8 cellular contexts compared by ENCODE assay signal in the genomic region with DNA sequence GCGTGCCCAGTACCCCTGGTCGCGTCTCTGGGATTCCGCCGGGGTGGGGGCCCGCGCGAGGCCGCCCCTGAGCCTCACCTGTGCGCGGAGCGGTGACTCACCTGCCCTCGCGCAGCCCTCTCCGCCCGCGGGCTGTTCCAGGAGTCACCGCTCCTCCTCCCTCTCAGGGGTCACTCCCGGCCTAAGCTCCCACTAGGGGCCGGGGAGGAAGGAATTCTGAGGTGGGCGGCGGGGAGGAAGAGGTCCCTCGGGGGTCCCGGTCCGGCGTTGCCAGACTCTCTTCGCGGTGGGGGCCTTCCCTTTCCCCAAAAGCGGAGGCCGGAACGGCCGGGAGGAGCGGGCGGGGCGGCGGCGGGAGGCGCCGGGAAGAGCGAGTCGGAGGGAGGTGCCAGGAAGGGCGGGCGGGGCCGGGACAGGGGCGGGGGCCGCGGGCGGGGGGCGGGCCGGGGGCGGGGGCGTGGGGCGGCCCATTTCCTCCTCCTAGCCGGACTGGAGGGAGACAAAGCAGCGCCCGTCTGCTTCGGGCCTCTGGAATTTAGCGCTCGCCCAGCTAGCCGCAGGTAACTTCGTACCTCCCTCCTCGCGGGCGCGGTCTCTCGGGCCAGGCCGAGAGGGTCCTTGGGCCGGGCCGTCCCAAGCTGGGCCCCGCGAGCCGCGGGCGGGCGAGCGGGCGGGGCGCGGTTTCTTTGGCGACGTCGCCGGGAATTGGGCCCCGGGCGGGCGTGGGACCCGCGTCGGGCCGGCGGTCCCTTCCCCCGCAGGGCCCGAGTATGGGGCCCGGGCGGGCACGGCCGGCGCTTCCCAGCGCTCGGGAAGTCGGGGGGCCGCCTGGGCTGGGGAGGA. TPM values are rescaled to one million over a fixed set of nuclear protein-coding genes. Genes with fewer than 3 reads are reported as not detected.
A peak's percentile ranks its signal among the peaks of the same experiment; 100 is the strongest.
DNase-seq lines count a peak whose midpoint lies in the region; ATAC-seq and TF ChIP-seq lines count a peak whose summit lies in the region.

A gene with protein sequence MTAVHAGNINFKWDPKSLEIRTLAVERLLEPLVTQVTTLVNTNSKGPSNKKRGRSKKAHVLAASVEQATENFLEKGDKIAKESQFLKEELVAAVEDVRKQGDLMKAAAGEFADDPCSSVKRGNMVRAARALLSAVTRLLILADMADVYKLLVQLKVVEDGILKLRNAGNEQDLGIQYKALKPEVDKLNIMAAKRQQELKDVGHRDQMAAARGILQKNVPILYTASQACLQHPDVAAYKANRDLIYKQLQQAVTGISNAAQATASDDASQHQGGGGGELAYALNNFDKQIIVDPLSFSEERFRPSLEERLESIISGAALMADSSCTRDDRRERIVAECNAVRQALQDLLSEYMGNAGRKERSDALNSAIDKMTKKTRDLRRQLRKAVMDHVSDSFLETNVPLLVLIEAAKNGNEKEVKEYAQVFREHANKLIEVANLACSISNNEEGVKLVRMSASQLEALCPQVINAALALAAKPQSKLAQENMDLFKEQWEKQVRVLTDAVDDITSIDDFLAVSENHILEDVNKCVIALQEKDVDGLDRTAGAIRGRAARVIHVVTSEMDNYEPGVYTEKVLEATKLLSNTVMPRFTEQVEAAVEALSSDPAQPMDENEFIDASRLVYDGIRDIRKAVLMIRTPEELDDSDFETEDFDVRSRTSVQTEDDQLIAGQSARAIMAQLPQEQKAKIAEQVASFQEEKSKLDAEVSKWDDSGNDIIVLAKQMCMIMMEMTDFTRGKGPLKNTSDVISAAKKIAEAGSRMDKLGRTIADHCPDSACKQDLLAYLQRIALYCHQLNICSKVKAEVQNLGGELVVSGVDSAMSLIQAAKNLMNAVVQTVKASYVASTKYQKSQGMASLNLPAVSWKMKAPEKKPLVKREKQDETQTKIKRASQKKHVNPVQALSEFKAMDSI (plus strand): TSS at position 475 of the 843 bp plus-strand sequence. CDS start 28,500 bp downstream, outside the sequence.

- peak within 1 kb of the TSS; percentile 94 to 97 for H3K27ac ChIP-seq in liver (ENCODE audit: low read depth in 1 of 2, low read length in 2 of 2)

- H3K36me3 Mint-ChIP-seq in activated CD4-positive, alpha-beta T cell treated with anti-CD3 and anti-CD28 coated beads, Interleukin-2, amount 10 ng/mL, durations not matched to agents 7 days and 5 days (ENCODE audit: low read depth): peaks cover 11% of the 10 kb centered on the region

- peak within 1 kb of the TSS; percentile 41 for H3K27ac Mint-ChIP-seq in activated CD4-positive, alpha-beta T cell treated with anti-CD3 and anti-CD28 coated beads, Interleukin-2, amount 10 ng/mL, durations not matched to agents 7 days and 5 days

- DNase-seq in GM12864 (ENCODE audit: low read depth) (no peak), NCI-H226 (peak; percentile 75), dermis microvascular lymphatic vessel endothelial cell (ENCODE audit: low read depth in 2 of 2) (peak; percentile 55 to 72)
- DNase-seq in activated CD4-positive, alpha-beta T cell treated with anti-CD3 and anti-CD28 coated beads, Interleukin-2, amount 10 ng/mL, durations not matched to agents 7 days and 5 days: peak; percentile 40
- DNase-seq in stimulated activated CD4-positive, alpha-beta T cell treated with anti-CD3 and anti-CD28 coated beads, Interleukin-4, amount 100 ng/mL, for 1 hour: peak; percentile 60

- H3K9me3 ChIP-seq in liver (ENCODE audit: control insufficient read depth in 4 of 4, low read length in 3 of 4): no peaks in the 10 kb centered on the region

- under 1% methylated on average over 102 of the region's 102 CpGs for WGBS in liver

- TF ChIP-seq CTCF in GM12864 (IDR thresholded peaks at IDR 0.05; ENCODE audit: low read depth, low read length, missing control alignments) (no peak), liver (IDR thresholded peaks at IDR 0.05; ENCODE audit: low read depth, low read length, missing input control) (no peak)

- ATAC-seq in HG02623 (IDR thresholded peaks at IDR 0.05; ENCODE audit: unreplicated experiment) (peak; percentile 42), HG03469 (IDR thresholded peaks at IDR 0.05; ENCODE audit: unreplicated experiment) (no peak)

- H3K9ac ChIP-seq in liver (ENCODE audit: low read depth in 1 of 2, low read length in 2 of 2): peak within 1 kb of the TSS; percentile 75 to 97

- peaks cover 60% of the 10 kb centered on the region for H3K27me3 Mint-ChIP-seq in activated CD4-positive, alpha-beta T cell treated with anti-CD3 and anti-CD28 coated beads, Interleukin-2, amount 10 ng/mL, durations not matched to agents 7 days and 5 days

- CTCF ChIA-PET in activated CD4-positive, alpha-beta T cell treated with anti-CD3 and anti-CD28 coated beads, Interleukin-2, amount 10 ng/mL, durations not matched to agents 7 days and 5 days (lab: Charles Lee): interaction anchor here (0.6 to 1.6 kb wide), 3 partner anchors 11 to 148 kb away, joined by 3 to 6 read pairs (median 4); no protein-coding TSS in a partner anchor

- H3K4me1 ChIP-seq in liver (ENCODE audit: control insufficient read depth in 4 of 4, insufficient read depth in 4 of 4, low read length in 3 of 4): peaks cover 4 to 10% (median 6%) of the 10 kb centered on the region in 4 donors

- no peak for TF ChIP-seq RAD21 in liver (IDR thresholded peaks at IDR 0.05)

- peak within 1 kb of the TSS; percentile 96 for H3K4me3 ChIP-seq in GM12864 (ENCODE audit: low read depth, low read length)
- peak within 1 kb of the TSS; percentile 83 to 95 (median 92) for H3K4me3 ChIP-seq in liver (ENCODE audit: low read depth in 1 of 3, low read length in 3 of 3)

- no peaks in the 10 kb centered on the region for H3K27me3 ChIP-seq in liver (ENCODE audit: control insufficient read depth in 4 of 4, insufficient read depth in 4 of 4, low read length in 3 of 4)

- peak within 1 kb of the TSS; percentile 75 for H3K4me3 Mint-ChIP-seq in activated CD4-positive, alpha-beta T cell treated with anti-CD3 and anti-CD28 coated beads, Interleukin-2, amount 10 ng/mL, durations not matched to agents 7 days and 5 days

- peaks cover 8% of the 10 kb centered on the region for H3K9me3 Mint-ChIP-seq in activated CD4-positive, alpha-beta T cell treated with anti-CD3 and anti-CD28 coated beads, Interleukin-2, amount 10 ng/mL, durations not matched to agents 7 days and 5 days

- POLR2A ChIA-PET in activated CD4-positive, alpha-beta T cell treated with anti-CD3 and anti-CD28 coated beads, Interleukin-2, amount 10 ng/mL, durations not matched to agents 7 days and 5 days (lab: Charles Lee): no interaction called here

- H3K36me3 ChIP-seq in liver (ENCODE audit: control insufficient read depth in 4 of 4, insufficient read depth in 3 of 4, low read depth in 1 of 4, low read length in 3 of 4): no peaks in the 10 kb centered on the region

- peaks cover 20% of the 10 kb centered on the region for H3K4me1 Mint-ChIP-seq in activated CD4-positive, alpha-beta T cell treated with anti-CD3 and anti-CD28 coated beads, Interleukin-2, amount 10 ng/mL, durations not matched to agents 7 days and 5 days

TF ChIP-seq in liver, 16 proteins besides CTCF, POLR2A, EP300 and RAD21 (continues in another document):
- TF ChIP-seq, protein P1, sequence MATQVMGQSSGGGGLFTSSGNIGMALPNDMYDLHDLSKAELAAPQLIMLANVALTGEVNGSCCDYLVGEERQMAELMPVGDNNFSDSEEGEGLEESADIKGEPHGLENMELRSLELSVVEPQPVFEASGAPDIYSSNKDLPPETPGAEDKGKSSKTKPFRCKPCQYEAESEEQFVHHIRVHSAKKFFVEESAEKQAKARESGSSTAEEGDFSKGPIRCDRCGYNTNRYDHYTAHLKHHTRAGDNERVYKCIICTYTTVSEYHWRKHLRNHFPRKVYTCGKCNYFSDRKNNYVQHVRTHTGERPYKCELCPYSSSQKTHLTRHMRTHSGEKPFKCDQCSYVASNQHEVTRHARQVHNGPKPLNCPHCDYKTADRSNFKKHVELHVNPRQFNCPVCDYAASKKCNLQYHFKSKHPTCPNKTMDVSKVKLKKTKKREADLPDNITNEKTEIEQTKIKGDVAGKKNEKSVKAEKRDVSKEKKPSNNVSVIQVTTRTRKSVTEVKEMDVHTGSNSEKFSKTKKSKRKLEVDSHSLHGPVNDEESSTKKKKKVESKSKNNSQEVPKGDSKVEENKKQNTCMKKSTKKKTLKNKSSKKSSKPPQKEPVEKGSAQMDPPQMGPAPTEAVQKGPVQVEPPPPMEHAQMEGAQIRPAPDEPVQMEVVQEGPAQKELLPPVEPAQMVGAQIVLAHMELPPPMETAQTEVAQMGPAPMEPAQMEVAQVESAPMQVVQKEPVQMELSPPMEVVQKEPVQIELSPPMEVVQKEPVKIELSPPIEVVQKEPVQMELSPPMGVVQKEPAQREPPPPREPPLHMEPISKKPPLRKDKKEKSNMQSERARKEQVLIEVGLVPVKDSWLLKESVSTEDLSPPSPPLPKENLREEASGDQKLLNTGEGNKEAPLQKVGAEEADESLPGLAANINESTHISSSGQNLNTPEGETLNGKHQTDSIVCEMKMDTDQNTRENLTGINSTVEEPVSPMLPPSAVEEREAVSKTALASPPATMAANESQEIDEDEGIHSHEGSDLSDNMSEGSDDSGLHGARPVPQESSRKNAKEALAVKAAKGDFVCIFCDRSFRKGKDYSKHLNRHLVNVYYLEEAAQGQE (IDR thresholded peaks at IDR 0.05): peak; percentile 32
- TF ChIP-seq FOXA2 (IDR thresholded peaks at IDR 0.05) (no peak), JUND (IDR thresholded peaks at IDR 0.05) (peak; percentile 93 to 97), SP1 (IDR thresholded peaks at IDR 0.05) (no peak)
- TF ChIP-seq, protein P2, sequence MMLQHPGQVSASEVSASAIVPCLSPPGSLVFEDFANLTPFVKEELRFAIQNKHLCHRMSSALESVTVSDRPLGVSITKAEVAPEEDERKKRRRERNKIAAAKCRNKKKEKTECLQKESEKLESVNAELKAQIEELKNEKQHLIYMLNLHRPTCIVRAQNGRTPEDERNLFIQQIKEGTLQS (IDR thresholded peaks at IDR 0.05): peak; percentile 71
- TF ChIP-seq, protein P3, sequence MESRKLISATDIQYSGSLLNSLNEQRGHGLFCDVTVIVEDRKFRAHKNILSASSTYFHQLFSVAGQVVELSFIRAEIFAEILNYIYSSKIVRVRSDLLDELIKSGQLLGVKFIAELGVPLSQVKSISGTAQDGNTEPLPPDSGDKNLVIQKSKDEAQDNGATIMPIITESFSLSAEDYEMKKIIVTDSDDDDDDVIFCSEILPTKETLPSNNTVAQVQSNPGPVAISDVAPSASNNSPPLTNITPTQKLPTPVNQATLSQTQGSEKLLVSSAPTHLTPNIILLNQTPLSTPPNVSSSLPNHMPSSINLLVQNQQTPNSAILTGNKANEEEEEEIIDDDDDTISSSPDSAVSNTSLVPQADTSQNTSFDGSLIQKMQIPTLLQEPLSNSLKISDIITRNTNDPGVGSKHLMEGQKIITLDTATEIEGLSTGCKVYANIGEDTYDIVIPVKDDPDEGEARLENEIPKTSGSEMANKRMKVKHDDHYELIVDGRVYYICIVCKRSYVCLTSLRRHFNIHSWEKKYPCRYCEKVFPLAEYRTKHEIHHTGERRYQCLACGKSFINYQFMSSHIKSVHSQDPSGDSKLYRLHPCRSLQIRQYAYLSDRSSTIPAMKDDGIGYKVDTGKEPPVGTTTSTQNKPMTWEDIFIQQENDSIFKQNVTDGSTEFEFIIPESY (IDR thresholded peaks at IDR 0.05): peak; percentile 96

RNA-seq across cellular contexts. Expression of the gene that starts here (rescaled TPM):
- 10 to 100 TPM; 34.4 to 38.6 TPM for total RNA-seq in activated CD4-positive, alpha-beta T cell treated with anti-CD3 and anti-CD28 coated beads, Interleukin-2, amount 10 ng/mL, durations not matched to agents 7 days and 5 days
- 515 and 575 TPM in 2 replicates for total RNA-seq in dermis microvascular lymphatic vessel endothelial cell
- 100 to 1,000 TPM; 141 to 150 TPM for total RNA-seq in liver
- 10 to 100 TPM; 39.9 to 64.4 TPM for polyA plus RNA-seq in liver
